8 cellular contexts compared by ENCODE assay signal in the genomic region with DNA sequence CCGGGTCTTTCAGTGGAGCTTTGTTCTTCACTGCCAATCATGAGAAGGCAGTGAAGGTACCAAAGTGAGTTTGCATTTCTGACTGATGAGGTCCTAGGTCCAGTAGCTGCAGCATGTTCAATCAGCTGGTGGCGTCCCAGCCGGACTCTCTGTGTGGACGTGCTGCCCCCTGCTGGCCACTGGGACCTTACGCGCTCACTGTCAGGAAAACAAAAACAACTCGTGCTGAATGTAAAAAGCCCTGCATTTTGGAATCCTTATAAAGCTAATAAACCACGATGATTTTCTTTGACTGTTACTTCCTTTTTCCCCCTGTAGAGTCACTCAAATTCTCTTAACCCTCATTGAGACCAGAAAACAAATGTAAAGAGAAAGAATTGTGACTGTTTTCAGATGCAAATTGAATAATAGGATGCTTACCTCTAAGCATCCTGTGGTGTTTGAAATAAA. TPM values are rescaled to one million over a fixed set of nuclear protein-coding genes. Genes with fewer than 3 reads are reported as not detected.
DNase-seq lines count a peak whose midpoint lies in the region; ATAC-seq and TF ChIP-seq lines count a peak whose summit lies in the region.

No MANE protein-coding gene starts in this region.

- no peak overlapping the region for H3K27ac Mint-ChIP-seq in Calu3 (ENCODE audit: unreplicated experiment)

- H3K36me3 Mint-ChIP-seq in Calu3 (ENCODE audit: insufficient read depth, unreplicated experiment) = peaks cover 22% of the 10 kb centered on the region

- ATAC-seq in HG02885 (IDR thresholded peaks at IDR 0.05; ENCODE audit: poor library complexity, unreplicated experiment) (peak; percentile 57), left colon (peak; percentile 28), GM18873 (IDR thresholded peaks at IDR 0.05; ENCODE audit: low FRiP score, unreplicated experiment) (no peak)

- DNase-seq in Calu3 (peak; percentile 93), NCI-H2227 treated with DMSO at 0.1 percent for 48 hours (lab: John Stamatoyannopoulos, UW) (peak; percentile 56), cerebellar cortex (ENCODE audit: low spot score) (peak; percentile 73), left colon (peak; percentile 73 to 93)
- DNase-seq in activated CD4-positive, alpha-beta T cell treated with anti-CD3 and anti-CD28 coated beads for 1 hour = peak; percentile 63
- peak; percentile 60 for DNase-seq in stimulated activated CD4-positive, alpha-beta T cell treated with anti-CD3 and anti-CD28 coated beads, Interleukin-2, amount 100 ng/mL, for 4 hours (ENCODE audit: low read depth)

- intact Hi-C loops in Calu3 (cut with micrococcal nuclease; ENCODE audit: unreplicated experiment) (loop anchor here (2.0 to 5.0 kb wide), 4 partner anchors 232 to 533 kb away; no protein-coding TSS in a partner anchor), left colon (cut with DNase I, micrococcal nuclease) (loop anchor here in 1 of 2 donors (5.0 to 10.0 kb wide), 2 partner anchors 367 to 535 kb away; no protein-coding TSS in a partner anchor)

- H3K4me3 Mint-ChIP-seq in Calu3 (ENCODE audit: low read depth, unreplicated experiment) = no peak overlapping the region

- H3K9me3 Mint-ChIP-seq in Calu3 (ENCODE audit: low read depth, unreplicated experiment) = no peaks in the 10 kb centered on the region

- peaks cover 20% of the 10 kb centered on the region for H3K4me1 Mint-ChIP-seq in Calu3 (ENCODE audit: low read depth, unreplicated experiment)

- CTCF ChIA-PET in Calu3 (lab: Charles Lee) = interaction anchor here (0.7 to 1.2 kb wide), 10 partner anchors 109 to 640 kb away, joined by 3 to 7 read pairs (median 4); no protein-coding TSS in a partner anchor

- H3K27me3 Mint-ChIP-seq in Calu3 (ENCODE audit: unreplicated experiment) = no peaks in the 10 kb centered on the region

- TF ChIP-seq CTCF in Calu3 (IDR thresholded peaks at IDR 0.05; ENCODE audit: unreplicated experiment) = peak; percentile 79

- BruUV-seq in Calu3 (replicated peaks; lab: Mats Ljungman, UMichigan) = no TSS peak

RNA-seq across cellular contexts. Expression of a gene that starts 4.9 kb away (rescaled TPM):
- total RNA-seq in Calu3 (2022) (1,415 and 1,595 TPM in 2 replicates), left colon (1,000 to 10,000 TPM; 1,898 to 2,100 TPM)

RNA-seq across cellular contexts. Expression of a gene that starts 48.5 kb away (rescaled TPM):
- total RNA-seq in Calu3 (2022) = 19.1 and 24.2 TPM in 2 replicates
- total RNA-seq in left colon = 10 to 100 TPM; 29.3 to 33.7 TPM
